7 cellular contexts compared by ENCODE assay signal in genomic region chr6:52995913-52996685, GRCh38. TPM values are rescaled to one million over a fixed set of nuclear protein-coding genes. Genes with fewer than 3 reads are reported as not detected.
DNase-seq lines count a peak whose midpoint lies in the region; ATAC-seq and TF ChIP-seq lines count a peak whose summit lies in the region.

No MANE protein-coding gene starts in this region.

- no peak overlapping the region for H4K91ac ChIP-seq in neuronal stem cell (ENCODE audit: low read depth, low read length, poor library complexity)

- no peak overlapping the region for H2BK12ac ChIP-seq in neuronal stem cell (ENCODE audit: low read length)

- no peak overlapping the region for H2BK120ac ChIP-seq in neuronal stem cell (ENCODE audit: low read depth, low read length)

- no peak overlapping the region for H4K8ac ChIP-seq in neuronal stem cell (ENCODE audit: low read depth, low read length)

- H3K4me2 ChIP-seq in neuronal stem cell (ENCODE audit: insufficient read depth, low read length, poor library complexity, severe bottlenecking): no peak overlapping the region

- no peaks in the 10 kb centered on the region for H3K4me1 ChIP-seq in neuronal stem cell (ENCODE audit: control insufficient read depth in 2 of 2, insufficient read depth in 1 of 2, low read depth in 1 of 2, low read length in 2 of 2)

- peak overlapping the region; percentile 38 for H3K4me3 ChIP-seq in fibroblast of mammary gland (ENCODE audit: control insufficient read depth, low read depth, low read length)
- peak overlapping the region in 1 of 2 donors; percentile 3 for H3K4me3 ChIP-seq in neuronal stem cell (ENCODE audit: low read length in 2 of 2)

- no peak overlapping the region for H3K9ac ChIP-seq in neuronal stem cell (ENCODE audit: low read depth, low read length, poor library complexity)

- DNase-seq in H4 (ENCODE audit: low spot score) (peak; percentile 84), NCI-H526 (lab: John Stamatoyannopoulos, UW) (peak; percentile 48 to 52), activated T-cell treated with anti-CD3 and anti-CD28 coated beads for 24 hours (ENCODE audit: low read depth) (peak; percentile 23), fibroblast of mammary gland (ENCODE audit: low read depth) (peak; percentile 88), neuronal stem cell (ENCODE audit: low spot score) (peak; percentile 56)

- peaks cover 0 to 14% of the 10 kb centered on the region in 2 donors for H3K36me3 ChIP-seq in neuronal stem cell (replicated peaks in 1 of 2; ENCODE audit: control insufficient read depth in 2 of 2, insufficient read depth in 2 of 2, low read length in 2 of 2)

- no peak overlapping the region for H3K27ac ChIP-seq in neuronal stem cell (replicated peaks; ENCODE audit: low read length)

- no peak for TF ChIP-seq CTCF in fibroblast of mammary gland (conservative IDR thresholded peaks at IDR 0.05; ENCODE audit: control insufficient read depth, insufficient read depth, low read depth, low read length)

- no peaks in the 10 kb centered on the region for H3K79me1 ChIP-seq in neuronal stem cell (ENCODE audit: low read depth, low read length)

- no peak overlapping the region for H2BK15ac ChIP-seq in neuronal stem cell (ENCODE audit: low read length)

- H2BK5ac ChIP-seq in neuronal stem cell (ENCODE audit: low read length): no peak overlapping the region

- H3K14ac ChIP-seq in neuronal stem cell (ENCODE audit: low read length): no peak overlapping the region

- WGBS in neuronal stem cell (ENCODE audit: extremely low coverage in 2 of 2, insufficient read length in 2 of 2, insufficient replicate concordance in 1 of 2), 2 donors: no CpG with 5 or more reads among the region's 21 CpGs

- no peaks in the 10 kb centered on the region for H3K27me3 ChIP-seq in neuronal stem cell (ENCODE audit: control insufficient read depth in 3 of 3, insufficient read depth in 3 of 3, low read depth in 1 of 3, low read length in 3 of 3)

- H3K9me3 ChIP-seq in neuronal stem cell (replicated peaks in 1 of 2; ENCODE audit: control insufficient read depth in 2 of 2, insufficient read depth in 1 of 2, low read depth in 1 of 2, low read length in 2 of 2): no peaks in the 10 kb centered on the region

- H3K4ac ChIP-seq in neuronal stem cell (ENCODE audit: low read length): no peak overlapping the region

- H3K23ac ChIP-seq in neuronal stem cell (ENCODE audit: low read depth, low read length, poor library complexity): no peak overlapping the region

- no peak overlapping the region for H2AK5ac ChIP-seq in neuronal stem cell (ENCODE audit: low read depth, low read length)

- H2AFZ ChIP-seq in neuronal stem cell (ENCODE audit: low read length): no peak overlapping the region

- ATAC-seq in GM19324 (IDR thresholded peaks at IDR 0.05; ENCODE audit: low FRiP score, unreplicated experiment): no peak
- ATAC-seq in GM21737 (IDR thresholded peaks at IDR 0.05; ENCODE audit: unreplicated experiment): no peak

- no peak overlapping the region for H3K18ac ChIP-seq in neuronal stem cell (ENCODE audit: low read length)

RNA-seq across cellular contexts. Expression of gene GSTA4, which starts 1.0 kb away (rescaled TPM):
- total RNA-seq in H4 (2014; rRNA removed; shearing (Covaris generic)): 14.9 and 19.2 TPM in 2 replicates
- polyA plus RNA-seq in neuronal stem cell (2013, experiment 1 of 2): 55.7 TPM
- polyA plus RNA-seq in neuronal stem cell (2013, experiment 2 of 2): 55.9 TPM

Comparison
In these comparisons a context has a peak if more than half of its experiments do, and no peak if none do; other contexts are left out.
1. DNase-seq: peak in every context shown above with its lines; median percentile 88 in fibroblast of mammary gland; 84 in H4; 56 in neuronal stem cell; 50 in NCI-H526; 23 in activated T-cell treated with anti-CD3 and anti-CD28 coated beads for 24 hours.